2 cellular contexts compared by ENCODE assay signal in the genomic region with DNA sequence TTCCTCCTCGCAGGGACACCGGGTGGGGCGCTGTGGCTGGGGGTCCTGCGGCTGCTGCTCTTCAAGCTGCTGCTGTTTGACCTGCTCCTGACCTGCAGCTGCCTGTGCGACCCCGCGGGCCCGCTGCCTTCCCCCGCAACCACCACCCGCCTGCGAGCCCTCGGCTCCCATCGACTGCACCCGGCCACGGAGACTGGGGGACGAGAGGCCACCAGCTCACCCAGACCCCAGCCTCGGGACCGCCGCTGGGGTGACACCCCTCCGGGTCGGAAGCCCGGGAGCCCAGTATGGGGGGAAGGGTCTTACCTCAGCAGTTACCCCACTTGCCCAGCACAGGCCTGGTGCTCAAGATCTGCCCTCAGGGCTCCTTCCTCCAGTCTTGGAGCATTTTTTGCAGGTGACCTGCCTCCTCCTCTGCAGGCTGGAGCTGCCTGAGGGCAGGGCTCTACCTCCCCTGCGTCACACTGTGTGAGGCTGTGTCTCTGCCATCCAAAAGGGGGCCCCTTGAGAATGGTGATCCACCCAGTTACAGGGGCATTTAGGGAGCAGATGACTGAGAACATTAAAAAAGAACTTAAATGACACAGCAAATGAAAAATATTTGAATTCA.
TF ChIP-seq lines count a peak whose summit lies in the region.

No MANE protein-coding gene starts in this region.

TF ChIP-seq in GM23338, 12 proteins besides CTCF, POLR2A, EP300 and RAD21 (continues in another document):
- TF ChIP-seq STAT1 (IDR thresholded peaks at IDR 0.05; ENCODE audit: unreplicated experiment), result no peak
- no peak for TF ChIP-seq NANOG (IDR thresholded peaks at IDR 0.05; ENCODE audit: borderline replicate concordance)
- TF ChIP-seq, protein P1, sequence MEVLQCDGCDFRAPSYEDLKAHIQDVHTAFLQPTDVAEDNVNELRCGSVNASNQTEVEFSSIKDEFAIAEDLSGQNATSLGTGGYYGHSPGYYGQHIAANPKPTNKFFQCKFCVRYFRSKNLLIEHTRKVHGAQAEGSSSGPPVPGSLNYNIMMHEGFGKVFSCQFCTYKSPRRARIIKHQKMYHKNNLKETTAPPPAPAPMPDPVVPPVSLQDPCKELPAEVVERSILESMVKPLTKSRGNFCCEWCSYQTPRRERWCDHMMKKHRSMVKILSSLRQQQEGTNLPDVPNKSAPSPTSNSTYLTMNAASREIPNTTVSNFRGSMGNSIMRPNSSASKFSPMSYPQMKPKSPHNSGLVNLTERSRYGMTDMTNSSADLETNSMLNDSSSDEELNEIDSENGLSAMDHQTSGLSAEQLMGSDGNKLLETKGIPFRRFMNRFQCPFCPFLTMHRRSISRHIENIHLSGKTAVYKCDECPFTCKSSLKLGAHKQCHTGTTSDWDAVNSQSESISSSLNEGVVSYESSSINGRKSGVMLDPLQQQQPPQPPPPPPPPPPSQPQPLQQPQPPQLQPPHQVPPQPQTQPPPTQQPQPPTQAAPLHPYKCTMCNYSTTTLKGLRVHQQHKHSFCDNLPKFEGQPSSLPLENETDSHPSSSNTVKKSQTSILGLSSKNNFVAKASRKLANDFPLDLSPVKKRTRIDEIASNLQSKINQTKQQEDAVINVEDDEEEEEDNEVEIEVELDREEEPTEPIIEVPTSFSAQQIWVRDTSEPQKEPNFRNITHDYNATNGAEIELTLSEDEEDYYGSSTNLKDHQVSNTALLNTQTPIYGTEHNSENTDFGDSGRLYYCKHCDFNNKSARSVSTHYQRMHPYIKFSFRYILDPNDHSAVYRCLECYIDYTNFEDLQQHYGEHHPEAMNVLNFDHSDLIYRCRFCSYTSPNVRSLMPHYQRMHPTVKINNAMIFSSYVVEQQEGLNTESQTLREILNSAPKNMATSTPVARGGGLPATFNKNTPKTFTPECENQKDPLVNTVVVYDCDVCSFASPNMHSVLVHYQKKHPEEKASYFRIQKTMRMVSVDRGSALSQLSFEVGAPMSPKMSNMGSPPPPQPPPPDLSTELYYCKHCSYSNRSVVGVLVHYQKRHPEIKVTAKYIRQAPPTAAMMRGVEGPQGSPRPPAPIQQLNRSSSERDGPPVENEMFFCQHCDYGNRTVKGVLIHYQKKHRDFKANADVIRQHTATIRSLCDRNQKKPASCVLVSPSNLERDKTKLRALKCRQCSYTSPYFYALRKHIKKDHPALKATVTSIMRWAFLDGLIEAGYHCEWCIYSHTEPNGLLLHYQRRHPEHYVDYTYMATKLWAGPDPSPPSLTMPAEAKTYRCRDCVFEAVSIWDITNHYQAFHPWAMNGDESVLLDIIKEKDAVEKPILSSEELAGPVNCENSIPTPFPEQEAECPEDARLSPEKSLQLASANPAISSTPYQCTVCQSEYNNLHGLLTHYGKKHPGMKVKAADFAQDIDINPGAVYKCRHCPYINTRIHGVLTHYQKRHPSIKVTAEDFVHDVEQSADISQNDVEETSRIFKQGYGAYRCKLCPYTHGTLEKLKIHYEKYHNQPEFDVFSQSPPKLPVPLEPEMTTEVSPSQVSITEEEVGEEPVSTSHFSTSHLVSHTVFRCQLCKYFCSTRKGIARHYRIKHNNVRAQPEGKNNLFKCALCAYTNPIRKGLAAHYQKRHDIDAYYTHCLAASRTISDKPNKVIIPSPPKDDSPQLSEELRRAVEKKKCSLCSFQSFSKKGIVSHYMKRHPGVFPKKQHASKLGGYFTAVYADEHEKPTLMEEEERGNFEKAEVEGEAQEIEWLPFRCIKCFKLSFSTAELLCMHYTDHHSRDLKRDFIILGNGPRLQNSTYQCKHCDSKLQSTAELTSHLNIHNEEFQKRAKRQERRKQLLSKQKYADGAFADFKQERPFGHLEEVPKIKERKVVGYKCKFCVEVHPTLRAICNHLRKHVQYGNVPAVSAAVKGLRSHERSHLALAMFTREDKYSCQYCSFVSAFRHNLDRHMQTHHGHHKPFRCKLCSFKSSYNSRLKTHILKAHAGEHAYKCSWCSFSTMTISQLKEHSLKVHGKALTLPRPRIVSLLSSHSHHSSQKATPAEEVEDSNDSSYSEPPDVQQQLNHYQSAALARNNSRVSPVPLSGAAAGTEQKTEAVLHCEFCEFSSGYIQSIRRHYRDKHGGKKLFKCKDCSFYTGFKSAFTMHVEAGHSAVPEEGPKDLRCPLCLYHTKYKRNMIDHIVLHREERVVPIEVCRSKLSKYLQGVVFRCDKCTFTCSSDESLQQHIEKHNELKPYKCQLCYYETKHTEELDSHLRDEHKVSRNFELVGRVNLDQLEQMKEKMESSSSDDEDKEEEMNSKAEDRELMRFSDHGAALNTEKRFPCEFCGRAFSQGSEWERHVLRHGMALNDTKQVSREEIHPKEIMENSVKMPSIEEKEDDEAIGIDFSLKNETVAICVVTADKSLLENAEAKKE (CRISPR knock-in tag; IDR thresholded peaks at IDR 0.05), result no peak
- no peak for TF ChIP-seq ZNF331 (CRISPR knock-in tag; IDR thresholded peaks at IDR 0.05; ENCODE audit: low read depth)
- TF ChIP-seq JUNB (IDR thresholded peaks at IDR 0.05; ENCODE audit: unreplicated experiment), result no peak
- TF ChIP-seq EZH2phosphoT487 (IDR thresholded peaks at IDR 0.05; ENCODE audit: unreplicated experiment), result no peak
- TF ChIP-seq, protein P2, sequence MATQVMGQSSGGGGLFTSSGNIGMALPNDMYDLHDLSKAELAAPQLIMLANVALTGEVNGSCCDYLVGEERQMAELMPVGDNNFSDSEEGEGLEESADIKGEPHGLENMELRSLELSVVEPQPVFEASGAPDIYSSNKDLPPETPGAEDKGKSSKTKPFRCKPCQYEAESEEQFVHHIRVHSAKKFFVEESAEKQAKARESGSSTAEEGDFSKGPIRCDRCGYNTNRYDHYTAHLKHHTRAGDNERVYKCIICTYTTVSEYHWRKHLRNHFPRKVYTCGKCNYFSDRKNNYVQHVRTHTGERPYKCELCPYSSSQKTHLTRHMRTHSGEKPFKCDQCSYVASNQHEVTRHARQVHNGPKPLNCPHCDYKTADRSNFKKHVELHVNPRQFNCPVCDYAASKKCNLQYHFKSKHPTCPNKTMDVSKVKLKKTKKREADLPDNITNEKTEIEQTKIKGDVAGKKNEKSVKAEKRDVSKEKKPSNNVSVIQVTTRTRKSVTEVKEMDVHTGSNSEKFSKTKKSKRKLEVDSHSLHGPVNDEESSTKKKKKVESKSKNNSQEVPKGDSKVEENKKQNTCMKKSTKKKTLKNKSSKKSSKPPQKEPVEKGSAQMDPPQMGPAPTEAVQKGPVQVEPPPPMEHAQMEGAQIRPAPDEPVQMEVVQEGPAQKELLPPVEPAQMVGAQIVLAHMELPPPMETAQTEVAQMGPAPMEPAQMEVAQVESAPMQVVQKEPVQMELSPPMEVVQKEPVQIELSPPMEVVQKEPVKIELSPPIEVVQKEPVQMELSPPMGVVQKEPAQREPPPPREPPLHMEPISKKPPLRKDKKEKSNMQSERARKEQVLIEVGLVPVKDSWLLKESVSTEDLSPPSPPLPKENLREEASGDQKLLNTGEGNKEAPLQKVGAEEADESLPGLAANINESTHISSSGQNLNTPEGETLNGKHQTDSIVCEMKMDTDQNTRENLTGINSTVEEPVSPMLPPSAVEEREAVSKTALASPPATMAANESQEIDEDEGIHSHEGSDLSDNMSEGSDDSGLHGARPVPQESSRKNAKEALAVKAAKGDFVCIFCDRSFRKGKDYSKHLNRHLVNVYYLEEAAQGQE (IDR thresholded peaks at IDR 0.05; ENCODE audit: unreplicated experiment), result no peak
- no peak for TF ChIP-seq EZH2 (IDR thresholded peaks at IDR 0.05; ENCODE audit: low read depth, unreplicated experiment)
- TF ChIP-seq ZNF114 (CRISPR knock-in tag; IDR thresholded peaks at IDR 0.05), result no peak
- no peak for TF ChIP-seq CREB1 (CRISPR knock-in tag; IDR thresholded peaks at IDR 0.05; ENCODE audit: low read depth)
- no peak for TF ChIP-seq POLR2AphosphoS5 (IDR thresholded peaks at IDR 0.05; ENCODE audit: low read depth)

TF ChIP-seq in K562, 482 proteins besides CTCF, POLR2A, EP300 and RAD21 (continues in another document):
- no peak for TF ChIP-seq NFIX (CRISPR knock-in tag; IDR thresholded peaks at IDR 0.05; ENCODE audit: low read depth)
- no peak for TF ChIP-seq POLR2AphosphoS5 (IDR thresholded peaks at IDR 0.05; ENCODE audit: control insufficient read depth, insufficient read depth, low read depth, low read length)
- TF ChIP-seq ZNF253 (CRISPR knock-in tag; conservative IDR thresholded peaks at IDR 0.05), result no peak
- peak; percentile 49; the same call in 1 of the 2 replicates for TF ChIP-seq ZNF316 (IDR thresholded peaks at IDR 0.05)
- peak; percentile 90 for TF ChIP-seq ZBTB33 (CRISPR knock-in tag; IDR thresholded peaks at IDR 0.05)
- no peak for TF ChIP-seq TAF9B (IDR thresholded peaks at IDR 0.05; ENCODE audit: partially characterized antibody)
- 0 out of 2 replicates have a peak, but pooled peaks have one; percentile 41 for TF ChIP-seq RBM14 (IDR thresholded peaks at IDR 0.05; ENCODE audit: borderline replicate concordance, insufficient read depth, low read depth, low read length)
- TF ChIP-seq, protein P3, sequence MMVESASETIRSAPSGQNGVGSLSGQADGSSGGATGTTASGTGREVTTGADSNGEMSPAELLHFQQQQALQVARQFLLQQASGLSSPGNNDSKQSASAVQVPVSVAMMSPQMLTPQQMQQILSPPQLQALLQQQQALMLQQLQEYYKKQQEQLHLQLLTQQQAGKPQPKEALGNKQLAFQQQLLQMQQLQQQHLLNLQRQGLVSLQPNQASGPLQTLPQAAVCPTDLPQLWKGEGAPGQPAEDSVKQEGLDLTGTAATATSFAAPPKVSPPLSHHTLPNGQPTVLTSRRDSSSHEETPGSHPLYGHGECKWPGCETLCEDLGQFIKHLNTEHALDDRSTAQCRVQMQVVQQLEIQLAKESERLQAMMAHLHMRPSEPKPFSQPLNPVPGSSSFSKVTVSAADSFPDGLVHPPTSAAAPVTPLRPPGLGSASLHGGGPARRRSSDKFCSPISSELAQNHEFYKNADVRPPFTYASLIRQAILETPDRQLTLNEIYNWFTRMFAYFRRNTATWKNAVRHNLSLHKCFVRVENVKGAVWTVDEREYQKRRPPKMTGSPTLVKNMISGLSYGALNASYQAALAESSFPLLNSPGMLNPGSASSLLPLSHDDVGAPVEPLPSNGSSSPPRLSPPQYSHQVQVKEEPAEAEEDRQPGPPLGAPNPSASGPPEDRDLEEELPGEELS (CRISPR knock-in tag; IDR thresholded peaks at IDR 0.05; ENCODE audit: borderline replicate concordance), result no peak
- TF ChIP-seq, protein P4, sequence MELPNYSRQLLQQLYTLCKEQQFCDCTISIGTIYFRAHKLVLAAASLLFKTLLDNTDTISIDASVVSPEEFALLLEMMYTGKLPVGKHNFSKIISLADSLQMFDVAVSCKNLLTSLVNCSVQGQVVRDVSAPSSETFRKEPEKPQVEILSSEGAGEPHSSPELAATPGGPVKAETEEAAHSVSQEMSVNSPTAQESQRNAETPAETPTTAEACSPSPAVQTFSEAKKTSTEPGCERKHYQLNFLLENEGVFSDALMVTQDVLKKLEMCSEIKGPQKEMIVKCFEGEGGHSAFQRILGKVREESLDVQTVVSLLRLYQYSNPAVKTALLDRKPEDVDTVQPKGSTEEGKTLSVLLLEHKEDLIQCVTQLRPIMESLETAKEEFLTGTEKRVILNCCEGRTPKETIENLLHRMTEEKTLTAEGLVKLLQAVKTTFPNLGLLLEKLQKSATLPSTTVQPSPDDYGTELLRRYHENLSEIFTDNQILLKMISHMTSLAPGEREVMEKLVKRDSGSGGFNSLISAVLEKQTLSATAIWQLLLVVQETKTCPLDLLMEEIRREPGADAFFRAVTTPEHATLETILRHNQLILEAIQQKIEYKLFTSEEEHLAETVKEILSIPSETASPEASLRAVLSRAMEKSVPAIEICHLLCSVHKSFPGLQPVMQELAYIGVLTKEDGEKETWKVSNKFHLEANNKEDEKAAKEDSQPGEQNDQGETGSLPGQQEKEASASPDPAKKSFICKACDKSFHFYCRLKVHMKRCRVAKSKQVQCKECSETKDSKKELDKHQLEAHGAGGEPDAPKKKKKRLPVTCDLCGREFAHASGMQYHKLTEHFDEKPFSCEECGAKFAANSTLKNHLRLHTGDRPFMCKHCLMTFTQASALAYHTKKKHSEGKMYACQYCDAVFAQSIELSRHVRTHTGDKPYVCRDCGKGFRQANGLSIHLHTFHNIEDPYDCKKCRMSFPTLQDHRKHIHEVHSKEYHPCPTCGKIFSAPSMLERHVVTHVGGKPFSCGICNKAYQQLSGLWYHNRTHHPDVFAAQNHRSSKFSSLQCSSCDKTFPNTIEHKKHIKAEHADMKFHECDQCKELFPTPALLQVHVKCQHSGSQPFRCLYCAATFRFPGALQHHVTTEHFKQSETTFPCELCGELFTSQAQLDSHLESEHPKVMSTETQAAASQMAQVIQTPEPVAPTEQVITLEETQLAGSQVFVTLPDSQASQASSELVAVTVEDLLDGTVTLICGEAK (IDR thresholded peaks at IDR 0.05), result no peak
- TF ChIP-seq, protein P4 (CRISPR knock-in tag; IDR thresholded peaks at IDR 0.05), result no peak
- no peak for TF ChIP-seq NFE2L1 (tag; IDR thresholded peaks at IDR 0.05; ENCODE audit: borderline replicate concordance, low read depth)
